Comparison of ENCODE assay signal across 19 cellular contexts in genomic region chr12:11757531-11757930, GRCh38.
DNase-seq lines count a peak whose midpoint lies in the region; ATAC-seq, FAIRE-seq and TF ChIP-seq lines count a peak whose summit lies in the region.
"Had no signal": no experiment of that assay in that cellular context is flagged by ENCODE, and none has a peak within 500 bp of the region (broad histone marks: within the 10 kb centered on the region; RNA-seq: fewer than 3 reads in every experiment).

No MANE protein-coding gene starts in this region.

- BruUV-seq in GM12878 (replicated peaks; lab: Mats Ljungman, UMichigan), result no TSS peak

- TF ChIP-seq RAD21 in GM12878 (IDR thresholded peaks at IDR 0.05; ENCODE audit: insufficient read depth, low read depth, low read length), result no peak

- WGBS in GM12878 (ENCODE audit: insufficient coverage, insufficient replicate concordance, low lambda C conversion rate, missing lambda C conversion rate), result 98% methylated on average over 6 of the region's 6 CpGs
- 97% methylated on average over 6 of the region's 6 CpGs for WGBS in thymus

- H3K4me1 ChIP-seq in KMS-11 (ENCODE audit: low read depth, poor library complexity, severe bottlenecking) (peaks cover 99% of the 10 kb centered on the region), GM12878 (ENCODE audit: control insufficient read depth, insufficient read depth, low read length) (peaks cover 68% of the 10 kb centered on the region), muscle layer of colon (ENCODE audit: insufficient read depth, low read length) (peaks cover 88% of the 10 kb centered on the region), thymus (ENCODE audit: control insufficient read depth, insufficient read depth, low read length) (peaks cover 53% of the 10 kb centered on the region)
- H3K4me1 ChIP-seq in naive thymus-derived CD4-positive, alpha-beta T cell (ENCODE audit: control insufficient read depth in 2 of 2, insufficient read depth in 2 of 2, low read length in 2 of 2), result peaks cover 0 to 12% of the 10 kb centered on the region in 2 donors

- no peak for DNase-seq in GM12878 (ENCODE audit: low read depth, low spot score)
- DNase-seq in naive thymus-derived CD4-positive, alpha-beta T cell, result no peak
- DNase-seq in stimulated activated CD4-positive, alpha-beta T cell treated with anti-CD3 and anti-CD28 coated beads, Interleukin-4, amount 100 ng/mL, for 1 hour, result no peak
- no peak for DNase-seq in natural killer cell treated with Interleukin-12 subunit alpha and Interleukin-12 subunit beta and Interleukin-15 and Interleukin-18, amount 100 ng/mL, for 72 hours (ENCODE audit: low spot score)
- DNase-seq: activated naive CD4-positive, alpha-beta T cell; HFFc6; islet precursor cell; Kasumi-1; NCI-H187 treated with DMSO at 0.1 percent for 48 hours; NCI-H524; T-cell had no signal

- H3K27ac ChIP-seq in KMS-11 (peak overlapping the region; percentile 50), GM12878 (ENCODE audit: control insufficient read depth, insufficient read depth) (peak overlapping the region; percentile 100), muscle layer of colon (ENCODE audit: low read depth, low read length) (peak overlapping the region; percentile 69), thymus (ENCODE audit: low read depth) (peak overlapping the region; percentile 15)
- H3K27ac ChIP-seq in naive thymus-derived CD4-positive, alpha-beta T cell (ENCODE audit: low read depth, low read length), result no peak overlapping the region
- H3K27ac ChIP-seq: HL-60 had no signal

- H3K4me3 ChIP-seq in KMS-11 (IDR thresholded peaks at IDR 0.05; ENCODE audit: insufficient read depth, low read depth, low read length) (no peak overlapping the region), GM12878 (no peak overlapping the region), muscle layer of colon (ENCODE audit: low read depth in 1 of 2, low read length in 2 of 2) (no peak overlapping the region), thymus (ENCODE audit: low read length) (no peak overlapping the region)
- H3K4me3 ChIP-seq in naive thymus-derived CD4-positive, alpha-beta T cell (ENCODE audit: low read length), result no peak overlapping the region

- H4K20me1 ChIP-seq in KMS-11 (ENCODE audit: insufficient read depth) (no peaks in the 10 kb centered on the region), GM12878 (ENCODE audit: control insufficient read depth, insufficient read depth) (no peaks in the 10 kb centered on the region)

- TF ChIP-seq CTCF in KMS-11 (conservative IDR thresholded peaks at IDR 0.05; ENCODE audit: low read depth, low read length), result no peak
- no peak for TF ChIP-seq CTCF in GM12878 (IDR thresholded peaks at IDR 0.05 in 2 of 3, conservative IDR thresholded peaks at IDR 0.05 in 1 of 3; ENCODE audit: control insufficient read depth in 2 of 3, extremely low read depth in 1 of 3, insufficient read depth in 1 of 3, low read depth in 3 of 3, low read length in 3 of 3)

- no peak overlapping the region for H3K27ac Mint-ChIP-seq in naive thymus-derived CD4-positive, alpha-beta T cell
- H3K27ac Mint-ChIP-seq in natural killer cell treated with Interleukin-12 subunit alpha and Interleukin-12 subunit beta and Interleukin-15 and Interleukin-18, amount 100 ng/mL, for 72 hours, result no peak overlapping the region
- H3K27ac Mint-ChIP-seq: HFFc6, T-cell, WTC11 had no signal

- intact Hi-C loops in GM12878 (cut with micrococcal nuclease; ENCODE audit: unreplicated experiment), result no loop called here
- intact Hi-C loops in naive thymus-derived CD4-positive, alpha-beta T cell (cut with micrococcal nuclease), result no loop called here

- H2AFZ ChIP-seq in KMS-11 (ENCODE audit: low read depth) (no peak overlapping the region), GM12878 (ENCODE audit: control insufficient read depth, low read depth, low read length) (no peak overlapping the region)

- RAD21 ChIA-PET in GM12878 (lab: Charles Lee; ENCODE audit: unreplicated experiment), result interaction anchor here (0.9 to 21.4 kb wide), 19 partner anchors 11 to 275 kb away, joined by 3 to 497 read pairs (median 8); partner anchors contain the start of gene ETV6

- no peak overlapping the region for H3K4me3 Mint-ChIP-seq in naive thymus-derived CD4-positive, alpha-beta T cell
- H3K4me3 Mint-ChIP-seq in natural killer cell treated with Interleukin-12 subunit alpha and Interleukin-12 subunit beta and Interleukin-15 and Interleukin-18, amount 100 ng/mL, for 72 hours, result no peak overlapping the region
- H3K4me3 Mint-ChIP-seq: brain, HFFc6, T-cell, WTC11 had no signal

- peaks cover 18 to 37% (median 25%) of the 10 kb centered on the region in 7 donors for H3K4me1 Mint-ChIP-seq in naive thymus-derived CD4-positive, alpha-beta T cell
- peaks cover 20 to 28% of the 10 kb centered on the region in 2 donors for H3K4me1 Mint-ChIP-seq in natural killer cell treated with Interleukin-12 subunit alpha and Interleukin-12 subunit beta and Interleukin-15 and Interleukin-18, amount 100 ng/mL, for 72 hours (ENCODE audit: low read depth in 2 of 2)

- CTCF ChIA-PET in GM12878 (lab: Yijun Ruan, JAX), result interaction anchor here (0.8 to 7.6 kb wide), 11 partner anchors 7 to 275 kb away, joined by 3 to 46 read pairs (median 8); no protein-coding TSS in a partner anchor
- CTCF ChIA-PET in naive thymus-derived CD4-positive, alpha-beta T cell (lab: Charles Lee), result no interaction called here

- POLR2A ChIA-PET in GM12878 (lab: Charles Lee), result interaction anchor here (0.5 to 10.8 kb wide), 11 partner anchors 7 to 314 kb away, joined by 3 to 144 read pairs (median 4); no protein-coding TSS in a partner anchor
- POLR2A ChIA-PET in naive thymus-derived CD4-positive, alpha-beta T cell (lab: Charles Lee), result interaction anchor here (0.7 kb wide), 1 partner anchor 8 kb away, joined by 3 read pairs; no protein-coding TSS in a partner anchor

- H3K9me3 ChIP-seq in GM12878 (replicated peaks; ENCODE audit: control insufficient read depth, insufficient read depth, low read length) (no peaks in the 10 kb centered on the region), muscle layer of colon (ENCODE audit: low read length) (no peaks in the 10 kb centered on the region), thymus (ENCODE audit: control insufficient read depth) (no peaks in the 10 kb centered on the region)
- no peaks in the 10 kb centered on the region for H3K9me3 ChIP-seq in naive thymus-derived CD4-positive, alpha-beta T cell (ENCODE audit: control insufficient read depth in 2 of 3, low read length in 3 of 3)

- ATAC-seq in GM12878 (no peak), GM19035 (IDR thresholded peaks at IDR 0.05; ENCODE audit: unreplicated experiment) (no peak)
- no peak for ATAC-seq in naive thymus-derived CD4-positive, alpha-beta T cell
- no peak for ATAC-seq in natural killer cell treated with Interleukin-12 subunit alpha and Interleukin-12 subunit beta and Interleukin-15 and Interleukin-18, amount 100 ng/mL, for 72 hours
- ATAC-seq: sciatic nerve, T-cell, WTC11 had no signal

- H3K27me3 ChIP-seq in KMS-11 (ENCODE audit: insufficient read depth, low read depth), result no peaks in the 10 kb centered on the region
- H3K27me3 ChIP-seq in GM12878 (replicated peaks in 1 of 2; ENCODE audit: control insufficient read depth in 2 of 2, insufficient read depth in 2 of 2, low read length in 1 of 2), result no peaks in the 10 kb centered on the region
- H3K27me3 ChIP-seq in muscle layer of colon (ENCODE audit: control insufficient read depth in 1 of 2, insufficient read depth in 2 of 2, low read length in 2 of 2), result no peaks in the 10 kb centered on the region
- H3K27me3 ChIP-seq in thymus (ENCODE audit: control insufficient read depth, insufficient read depth), result no peaks in the 10 kb centered on the region
- H3K27me3 ChIP-seq in naive thymus-derived CD4-positive, alpha-beta T cell (ENCODE audit: control insufficient read depth in 2 of 2, insufficient read depth in 2 of 2, low read length in 2 of 2), result no peaks in the 10 kb centered on the region

- in situ Hi-C loops in GM12878 (cut with MboI), result no loop called here

- H3K27me3 Mint-ChIP-seq in naive thymus-derived CD4-positive, alpha-beta T cell, result no peaks in the 10 kb centered on the region
- H3K27me3 Mint-ChIP-seq in natural killer cell treated with Interleukin-12 subunit alpha and Interleukin-12 subunit beta and Interleukin-15 and Interleukin-18, amount 100 ng/mL, for 72 hours, result no peaks in the 10 kb centered on the region
- H3K27me3 Mint-ChIP-seq: brain, T-cell had no signal

- peak overlapping the region; percentile 66 for H3K4me2 ChIP-seq in KMS-11
- H3K4me2 ChIP-seq in GM12878 (ENCODE audit: control insufficient read depth, insufficient read depth), result peak overlapping the region; percentile 79

- no peak for TF ChIP-seq EP300 in GM12878 (IDR thresholded peaks at IDR 0.05; ENCODE audit: borderline replicate concordance in 1 of 2, control insufficient read depth in 1 of 2, low read depth in 2 of 2, low read length in 2 of 2)

- no peak for TF ChIP-seq POLR2A in GM12878 (IDR thresholded peaks at IDR 0.05; ENCODE audit: low read depth, low read length)

- H3K36me3 ChIP-seq in KMS-11 (ENCODE audit: insufficient read depth), result no peaks in the 10 kb centered on the region
- H3K36me3 ChIP-seq in GM12878 (ENCODE audit: control insufficient read depth in 2 of 2, insufficient read depth in 2 of 2, low read length in 1 of 2), result peaks cover 18 to 42% of the 10 kb centered on the region in 2 experiments
- no peaks in the 10 kb centered on the region for H3K36me3 ChIP-seq in muscle layer of colon (ENCODE audit: insufficient read depth, low read length)
- H3K36me3 ChIP-seq in thymus (ENCODE audit: control insufficient read depth, insufficient read depth), result peaks cover 17% of the 10 kb centered on the region
- H3K36me3 ChIP-seq in naive thymus-derived CD4-positive, alpha-beta T cell (ENCODE audit: control insufficient read depth in 2 of 3, insufficient read depth in 3 of 3, low read length in 3 of 3), result peaks cover 0 to 10% (median 3%) of the 10 kb centered on the region in 3 experiments

- SMC1A ChIA-PET in GM12878 (lab: Charles Lee; ENCODE audit: uncharacterized antibody, unreplicated experiment), result interaction anchor here (0.7 to 39.9 kb wide), 17 partner anchors 2 to 276 kb away, joined by 3 to 1116 read pairs (median 27); no protein-coding TSS in a partner anchor

- FAIRE-seq in GM12878 (lab: Jason Lieb, UNC), result no peak

- H3K9me3 Mint-ChIP-seq in naive thymus-derived CD4-positive, alpha-beta T cell, result no peaks in the 10 kb centered on the region
- no peaks in the 10 kb centered on the region for H3K9me3 Mint-ChIP-seq in natural killer cell treated with Interleukin-12 subunit alpha and Interleukin-12 subunit beta and Interleukin-15 and Interleukin-18, amount 100 ng/mL, for 72 hours
- H3K9me3 Mint-ChIP-seq: brain, HFFc6, T-cell, WTC11 had no signal

- H3K79me2 ChIP-seq in KMS-11 (ENCODE audit: insufficient read depth, low read depth), result no peaks in the 10 kb centered on the region
- H3K79me2 ChIP-seq in GM12878 (ENCODE audit: control insufficient read depth, insufficient read depth, low read length), result peaks cover 83% of the 10 kb centered on the region

- H3K36me3 Mint-ChIP-seq in naive thymus-derived CD4-positive, alpha-beta T cell, result peaks cover 13 to 40% (median 31%) of the 10 kb centered on the region in 5 donors
- H3K36me3 Mint-ChIP-seq in natural killer cell treated with Interleukin-12 subunit alpha and Interleukin-12 subunit beta and Interleukin-15 and Interleukin-18, amount 100 ng/mL, for 72 hours, result peaks cover 6% of the 10 kb centered on the region

- H3K9ac ChIP-seq in KMS-11 (no peak overlapping the region), GM12878 (ENCODE audit: control insufficient read depth, insufficient read depth, low read length) (peak overlapping the region; percentile 84), muscle layer of colon (ENCODE audit: low read length) (peak overlapping the region; percentile 23)
